Comparison of ENCODE assay signal across 8 cellular contexts in the genomic region with DNA sequence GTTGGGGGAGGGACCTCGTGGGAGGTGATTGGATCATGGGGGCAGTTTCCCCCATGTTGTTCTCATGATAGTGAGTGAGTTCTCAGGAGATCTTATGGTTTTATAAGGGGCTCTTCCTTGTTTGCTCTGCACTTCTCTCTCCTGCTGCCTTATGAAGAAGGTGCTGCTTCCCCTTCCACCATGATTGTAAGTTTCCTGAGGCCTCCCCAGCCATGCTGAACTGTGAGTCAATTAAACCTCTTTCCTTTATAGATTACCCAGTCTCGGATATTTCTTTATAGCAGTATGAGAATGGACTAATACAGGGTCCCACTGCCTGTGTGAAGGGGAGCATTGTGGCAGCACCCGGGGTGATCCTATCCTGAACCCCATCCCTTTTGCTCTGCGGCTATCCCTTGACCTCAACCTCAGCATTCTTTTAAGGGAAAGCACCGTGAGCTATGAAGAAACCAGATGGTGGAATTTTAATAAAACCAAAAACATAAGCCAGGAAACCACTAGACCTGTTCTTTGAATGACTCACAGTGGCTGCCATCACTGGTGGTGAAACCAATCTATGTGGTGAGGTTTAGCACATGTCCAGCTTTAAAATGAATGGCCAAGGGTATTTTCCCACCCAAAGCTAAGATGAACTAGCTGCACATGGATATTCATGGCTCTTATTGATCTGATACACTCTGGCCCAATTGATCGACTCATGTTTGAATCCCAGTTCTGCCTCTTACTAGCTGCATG.
DNase-seq lines count a peak whose midpoint lies in the region; ATAC-seq, FAIRE-seq and TF ChIP-seq lines count a peak whose summit lies in the region.

No MANE protein-coding gene starts in this region.

- no peaks in the 10 kb centered on the region for H3K4me1 ChIP-seq in pancreas

- 91 to 92% methylated on average over 6 of the region's 6 CpGs for WGBS in pancreas, 2 donors

- DNase-seq in GM06990 (ENCODE audit: extremely low read depth, insufficient read length) = peak; percentile 55
- peak; percentile 53 for DNase-seq in epithelial cell of esophagus (ENCODE audit: low read depth)
- no peak for DNase-seq in WTC11 (ENCODE audit: low spot score)
- DNase-seq in pancreas = no peak
- DNase-seq in HT-29 (ENCODE audit: low spot score) = no peak

- H3K4me3 ChIP-seq in GM06990 (replicated peaks; ENCODE audit: low read depth, low read length) (no peak overlapping the region), epithelial cell of esophagus (ENCODE audit: low read length) (no peak overlapping the region), pancreas (no peak overlapping the region)

- CTCF ChIA-PET in WTC11 (lab: Charles Lee) = no interaction called here

- H3K27me3 ChIP-seq in GM06990 (replicated peaks; ENCODE audit: control insufficient read depth, insufficient read depth, low read length) = no peaks in the 10 kb centered on the region
- no peaks in the 10 kb centered on the region for H3K27me3 ChIP-seq in pancreas

- H3K4me3 Mint-ChIP-seq in WTC11 = no peak overlapping the region

- H3K9me3 ChIP-seq in pancreas = no peaks in the 10 kb centered on the region

- H3K4me1 Mint-ChIP-seq in WTC11 = peaks cover 5% of the 10 kb centered on the region

- H3K27ac Mint-ChIP-seq in WTC11 = no peak overlapping the region

- H3K36me3 ChIP-seq in GM06990 (ENCODE audit: control insufficient read depth, insufficient read depth, low read length) (no peaks in the 10 kb centered on the region), pancreas (no peaks in the 10 kb centered on the region)

- H3K27ac ChIP-seq in pancreas = no peak overlapping the region

- POLR2A ChIA-PET in WTC11 (lab: Charles Lee) = interaction anchor here (0.6 kb wide), 1 partner anchor 287 kb away, joined by 10 read pairs; no protein-coding TSS in a partner anchor

- TF ChIP-seq CTCF in GM06990 (IDR thresholded peaks at IDR 0.05; ENCODE audit: insufficient read depth, low read length, poor library complexity, severe bottlenecking) = no peak
- TF ChIP-seq CTCF in epithelial cell of esophagus (IDR thresholded peaks at IDR 0.05; ENCODE audit: insufficient read depth, low read depth, low read length, missing control alignments) = no peak
- TF ChIP-seq CTCF in WTC11 (IDR thresholded peaks at IDR 0.05) = no peak
- no peak for TF ChIP-seq CTCF in pancreas (IDR thresholded peaks at IDR 0.05)

- no peak for FAIRE-seq in pancreas (lab: Jason Lieb, UNC)

- intact Hi-C loops in pancreas (cut with DNase I) = no loop called here

- no peaks in the 10 kb centered on the region; the same call in 1 of the 2 replicates for H3K36me3 Mint-ChIP-seq in WTC11

- peak; percentile 87 for ATAC-seq in GM21447 (IDR thresholded peaks at IDR 0.05; ENCODE audit: unreplicated experiment)
- ATAC-seq in HG03469 (IDR thresholded peaks at IDR 0.05; ENCODE audit: unreplicated experiment) = peak; percentile 81
- ATAC-seq in WTC11 = no peak
- no peak for ATAC-seq in pancreas
- no peak for ATAC-seq in GM19328 (IDR thresholded peaks at IDR 0.05; ENCODE audit: unreplicated experiment)

- H3K27me3 Mint-ChIP-seq in WTC11 (ENCODE audit: low read depth) = no peaks in the 10 kb centered on the region

- H3K9me3 Mint-ChIP-seq in WTC11 = peaks cover 5% of the 10 kb centered on the region; the same call in 1 of the 2 replicates

TF ChIP-seq in WTC11, 78 proteins besides CTCF, POLR2A, EP300 and RAD21:
- TF ChIP-seq TP53 (CRISPR knock-in tag; IDR thresholded peaks at IDR 0.05) (no peak), ESRRA (CRISPR knock-in tag; IDR thresholded peaks at IDR 0.05; ENCODE audit: borderline replicate concordance) (no peak), HMGA2 (CRISPR knock-in tag; IDR thresholded peaks at IDR 0.05) (no peak), HMGXB4 (CRISPR knock-in tag; IDR thresholded peaks at IDR 0.05) (no peak), TEAD4 (CRISPR knock-in tag; IDR thresholded peaks at IDR 0.05) (no peak), MAX (CRISPR knock-in tag; IDR thresholded peaks at IDR 0.05) (no peak), GRHL2 (CRISPR knock-in tag; IDR thresholded peaks at IDR 0.05; ENCODE audit: insufficient replicate concordance, severe bottlenecking) (no peak)

Comparison
In these comparisons a context has a peak if more than half of its experiments do, and no peak if none do; other contexts are left out.
1. DNase-seq: peak in GM06990 (single experiment) and epithelial cell of esophagus (single experiment); none in WTC11 (single experiment), pancreas (0 of 6) and HT-29 (single experiment).
2. ATAC-seq: peak in GM21447 (single experiment) and HG03469 (single experiment); none in WTC11 (single experiment), pancreas (0 of 4) and GM19328 (single experiment).